Comparison of ENCODE assay signal across 20 cellular contexts in genomic region chr2:39350658-39351057, GRCh38.
DNase-seq lines count a peak whose midpoint lies in the region; ATAC-seq and TF ChIP-seq lines count a peak whose summit lies in the region.
"Had no signal": no experiment of that assay in that cellular context is flagged by ENCODE, and none has a peak within 500 bp of the region (broad histone marks: within the 10 kb centered on the region; RNA-seq: fewer than 3 reads in every experiment).

No MANE protein-coding gene starts in this region.

- H3K4me3 Mint-ChIP-seq in WTC11, result no peak overlapping the region
- H3K4me3 Mint-ChIP-seq in activated CD8-positive, alpha-beta T cell treated with anti-CD3 and anti-CD28 coated beads for 36 hours, result no peak overlapping the region
- H3K4me3 Mint-ChIP-seq: CD14-positive monocyte; CD4-positive, alpha-beta memory T cell; CD4-positive, CD25-positive, alpha-beta regulatory T cell; CD8-positive, alpha-beta memory T cell had no signal

- CTCF ChIA-PET in SK-N-SH (lab: Yijun Ruan, JAX), result no interaction called here
- CTCF ChIA-PET in WTC11 (lab: Charles Lee), result no interaction called here
- CTCF ChIA-PET in activated CD8-positive, alpha-beta T cell treated with anti-CD3 and anti-CD28 coated beads for 36 hours (lab: Charles Lee), result no interaction called here
- CTCF ChIA-PET in A673 (lab: Charles Lee), result no interaction called here
- CTCF ChIA-PET in HEK293T (lab: Yijun Ruan, JAX), result no interaction called here

- no peak overlapping the region for H2AFZ ChIP-seq in SK-N-SH (ENCODE audit: low read depth)

- H3K9ac ChIP-seq in SK-N-SH, result no peak overlapping the region
- H3K9ac ChIP-seq: BLaER1 had no signal

- H3K27me3 Mint-ChIP-seq in WTC11 (ENCODE audit: low read depth), result no peaks in the 10 kb centered on the region
- H3K27me3 Mint-ChIP-seq in activated CD8-positive, alpha-beta T cell treated with anti-CD3 and anti-CD28 coated beads for 36 hours, result no peaks in the 10 kb centered on the region
- H3K27me3 Mint-ChIP-seq: CD4-positive, alpha-beta memory T cell; CD4-positive, CD25-positive, alpha-beta regulatory T cell; CD8-positive, alpha-beta memory T cell had no signal

- H3K4me1 Mint-ChIP-seq in WTC11, result peaks cover 39% of the 10 kb centered on the region
- H3K4me1 Mint-ChIP-seq in activated CD8-positive, alpha-beta T cell treated with anti-CD3 and anti-CD28 coated beads for 36 hours (ENCODE audit: low read depth), result peaks cover 4% of the 10 kb centered on the region
- H3K4me1 Mint-ChIP-seq: CD14-positive monocyte; CD4-positive, alpha-beta memory T cell; CD8-positive, alpha-beta memory T cell had no signal

- H3K9me3 ChIP-seq in SK-N-SH (no peaks in the 10 kb centered on the region), A673 (ENCODE audit: low read depth, low read length, poor library complexity, severe bottlenecking) (no peaks in the 10 kb centered on the region)
- H3K9me3 ChIP-seq: A549, BE2C, BLaER1 had no signal

- intact Hi-C loops in activated CD8-positive, alpha-beta T cell treated with anti-CD3 and anti-CD28 coated beads for 36 hours (cut with micrococcal nuclease), result no loop called here
- intact Hi-C loops in A673 (cut with micrococcal nuclease; ENCODE audit: unreplicated experiment), result no loop called here

- TF ChIP-seq CTCF in SK-N-SH (IDR thresholded peaks at IDR 0.05), result no peak
- TF ChIP-seq CTCF in WTC11 (IDR thresholded peaks at IDR 0.05), result no peak
- TF ChIP-seq CTCF in activated CD8-positive, alpha-beta T cell treated with anti-CD3 and anti-CD28 coated beads for 36 hours (IDR thresholded peaks at IDR 0.05), result no peak
- no peak for TF ChIP-seq CTCF in A673 (conservative IDR thresholded peaks at IDR 0.05; ENCODE audit: low read depth, low read length)

- no peak for TF ChIP-seq EP300 in SK-N-SH (IDR thresholded peaks at IDR 0.05; ENCODE audit: borderline replicate concordance in 1 of 2, low read depth in 1 of 2, low read length in 1 of 2)

- no peaks in the 10 kb centered on the region for H3K27me3 ChIP-seq in SK-N-SH (ENCODE audit: insufficient read depth)
- H3K27me3 ChIP-seq in A673 (replicated peaks; ENCODE audit: insufficient read depth, low read depth, low read length, poor library complexity), result no peaks in the 10 kb centered on the region
- H3K27me3 ChIP-seq: BE2C, BLaER1 had no signal

- BruUV-seq in A673 (replicated peaks; lab: Mats Ljungman, UMichigan), result no TSS peak

- 85% methylated on average over 3 of the region's 3 CpGs for WGBS in SK-N-SH (ENCODE audit: low lambda C conversion rate)

- H3K4me1 ChIP-seq in SK-N-SH (ENCODE audit: control insufficient read depth in 1 of 2, insufficient read depth in 2 of 2, low read depth in 1 of 2, low read length in 1 of 2) (peaks cover 0 to 4% of the 10 kb centered on the region in 2 experiments; a peak in 1 of 4 replicates), A673 (ENCODE audit: insufficient read depth, low read length, poor library complexity, severe bottlenecking) (peaks cover 7% of the 10 kb centered on the region)
- H3K4me1 ChIP-seq: A549 had no signal

- DNase-seq in SK-N-SH (no peak), NCI-H82 (lab: John Stamatoyannopoulos, UW) (peak; percentile 63), WTC11 (ENCODE audit: low spot score) (no peak), A673 (ENCODE audit: low spot score) (no peak), HEK293T (ENCODE audit: extremely low spot score) (no peak)
- no peak for DNase-seq in activated CD8-positive, alpha-beta T cell treated with anti-CD3 and anti-CD28 coated beads for 36 hours
- DNase-seq: ACHN; BE2C; C1 segment of cervical spinal cord; CD4-positive, alpha-beta memory T cell; CD4-positive, CD25-positive, alpha-beta regulatory T cell; CD8-positive, alpha-beta memory T cell; COR-L47; DMS79 treated with DMSO at 0.1 percent for 48 hours; GF-D8 had no signal

- POLR2A ChIA-PET in SK-N-SH (lab: Yijun Ruan, JAX) (no interaction called here), WTC11 (lab: Charles Lee) (no interaction called here), A673 (lab: Charles Lee; ENCODE audit: low non-redundant PET) (no interaction called here), HEK293T (lab: Yijun Ruan, JAX) (no interaction called here)
- POLR2A ChIA-PET in activated CD8-positive, alpha-beta T cell treated with anti-CD3 and anti-CD28 coated beads for 36 hours (lab: Charles Lee), result no interaction called here

- no peak overlapping the region for H3K27ac ChIP-seq in SK-N-SH (ENCODE audit: low read depth in 2 of 2, low read length in 1 of 2)
- no peak overlapping the region for H3K27ac ChIP-seq in A673 (ENCODE audit: low read depth, low read length, poor library complexity, severe bottlenecking)
- H3K27ac ChIP-seq: 22Rv1, A549, BLaER1 had no signal

- peak overlapping the region; percentile 34; the same call in 1 of the 2 replicates for H3K27ac Mint-ChIP-seq in WTC11
- H3K27ac Mint-ChIP-seq in activated CD8-positive, alpha-beta T cell treated with anti-CD3 and anti-CD28 coated beads for 36 hours, result no peak overlapping the region
- H3K27ac Mint-ChIP-seq: CD14-positive monocyte; CD4-positive, alpha-beta memory T cell; CD4-positive, CD25-positive, alpha-beta regulatory T cell had no signal

- H3K4me3 ChIP-seq in SK-N-SH (ENCODE audit: low read depth in 2 of 2, low read length in 1 of 2) (no peak overlapping the region), A673 (ENCODE audit: low read depth, low read length, poor library complexity, severe bottlenecking) (no peak overlapping the region)
- H3K4me3 ChIP-seq: A549, BLaER1 had no signal

- no peaks in the 10 kb centered on the region for H3K9me2 ChIP-seq in SK-N-SH

- H3K79me2 ChIP-seq in SK-N-SH (ENCODE audit: insufficient read depth), result no peaks in the 10 kb centered on the region

- no peaks in the 10 kb centered on the region for H3K9me3 Mint-ChIP-seq in WTC11
- H3K9me3 Mint-ChIP-seq in activated CD8-positive, alpha-beta T cell treated with anti-CD3 and anti-CD28 coated beads for 36 hours, result no peaks in the 10 kb centered on the region
- H3K9me3 Mint-ChIP-seq: CD14-positive monocyte; CD4-positive, alpha-beta memory T cell; CD4-positive, CD25-positive, alpha-beta regulatory T cell; CD8-positive, alpha-beta memory T cell had no signal

- no peaks in the 10 kb centered on the region for H4K20me1 ChIP-seq in SK-N-SH (ENCODE audit: insufficient read depth)
- H4K20me1 ChIP-seq: BLaER1 had no signal

- no peaks in the 10 kb centered on the region for H3F3A ChIP-seq in SK-N-SH (replicated peaks; ENCODE audit: insufficient read depth)

- no peak for TF ChIP-seq RAD21 in SK-N-SH (IDR thresholded peaks at IDR 0.05; ENCODE audit: low read length)

- peaks cover 11% of the 10 kb centered on the region for H3K36me3 Mint-ChIP-seq in WTC11
- peaks cover 4% of the 10 kb centered on the region for H3K36me3 Mint-ChIP-seq in activated CD8-positive, alpha-beta T cell treated with anti-CD3 and anti-CD28 coated beads for 36 hours (ENCODE audit: low read depth)

- H3K4me2 ChIP-seq in SK-N-SH, result no peak overlapping the region
- H3K4me2 ChIP-seq: A549, BLaER1 had no signal

- peaks cover 5 to 10% of the 10 kb centered on the region in 2 experiments for H3K36me3 ChIP-seq in SK-N-SH (replicated peaks in 1 of 2; ENCODE audit: control insufficient read depth in 1 of 2, insufficient read depth in 2 of 2, low read length in 1 of 2)
- no peaks in the 10 kb centered on the region for H3K36me3 ChIP-seq in A673 (ENCODE audit: insufficient read depth, low read length, poor library complexity, severe bottlenecking)
- H3K36me3 ChIP-seq: BE2C had no signal

- ATAC-seq in SK-N-SH treated with all-trans-retinoic acid at 6 μM for 48 hours (no peak), WTC11 (no peak)
- no peak for ATAC-seq in activated CD8-positive, alpha-beta T cell treated with anti-CD3 and anti-CD28 coated beads for 36 hours
- ATAC-seq: A549 had no signal

TF ChIP-seq in SK-N-SH, 30 proteins besides CTCF, POLR2A, EP300 and RAD21 (continues in another document):
- TF ChIP-seq IRF3 (IDR thresholded peaks at IDR 0.05; ENCODE audit: low read depth, low read length), result no peak

TF ChIP-seq in WTC11, 78 proteins besides CTCF, POLR2A, EP300 and RAD21 (continues in another document):
- TF ChIP-seq ZNF219 (CRISPR knock-in tag; IDR thresholded peaks at IDR 0.05; ENCODE audit: borderline replicate concordance) (no peak), MLX (CRISPR knock-in tag; IDR thresholded peaks at IDR 0.05) (no peak), SMAD3 (CRISPR knock-in tag; IDR thresholded peaks at IDR 0.05; ENCODE audit: borderline replicate concordance) (no peak), CREM (CRISPR knock-in tag; IDR thresholded peaks at IDR 0.05) (no peak), TP53 (CRISPR knock-in tag; IDR thresholded peaks at IDR 0.05) (no peak)

TF ChIP-seq in HEK293T, 16 proteins besides CTCF, POLR2A, EP300 and RAD21:
- TF ChIP-seq FOXK2 (IDR thresholded peaks at IDR 0.05), result no peak
- no peak for TF ChIP-seq CTBP1 (IDR thresholded peaks at IDR 0.05; ENCODE audit: borderline replicate concordance)
- no peak for TF ChIP-seq PKNOX1 (IDR thresholded peaks at IDR 0.05)
- TF ChIP-seq FOXA1 (IDR thresholded peaks at IDR 0.05), result no peak
- no peak for TF ChIP-seq LEF1 (IDR thresholded peaks at IDR 0.05; ENCODE audit: borderline replicate concordance)
- TF ChIP-seq SP1 (IDR thresholded peaks at IDR 0.05), result no peak
- no peak for TF ChIP-seq ELF4 (IDR thresholded peaks at IDR 0.05)
- TF ChIP-seq ARNT (IDR thresholded peaks at IDR 0.05), result no peak
- no peak for TF ChIP-seq SUZ12 (IDR thresholded peaks at IDR 0.05)
